In the genomic region with DNA sequence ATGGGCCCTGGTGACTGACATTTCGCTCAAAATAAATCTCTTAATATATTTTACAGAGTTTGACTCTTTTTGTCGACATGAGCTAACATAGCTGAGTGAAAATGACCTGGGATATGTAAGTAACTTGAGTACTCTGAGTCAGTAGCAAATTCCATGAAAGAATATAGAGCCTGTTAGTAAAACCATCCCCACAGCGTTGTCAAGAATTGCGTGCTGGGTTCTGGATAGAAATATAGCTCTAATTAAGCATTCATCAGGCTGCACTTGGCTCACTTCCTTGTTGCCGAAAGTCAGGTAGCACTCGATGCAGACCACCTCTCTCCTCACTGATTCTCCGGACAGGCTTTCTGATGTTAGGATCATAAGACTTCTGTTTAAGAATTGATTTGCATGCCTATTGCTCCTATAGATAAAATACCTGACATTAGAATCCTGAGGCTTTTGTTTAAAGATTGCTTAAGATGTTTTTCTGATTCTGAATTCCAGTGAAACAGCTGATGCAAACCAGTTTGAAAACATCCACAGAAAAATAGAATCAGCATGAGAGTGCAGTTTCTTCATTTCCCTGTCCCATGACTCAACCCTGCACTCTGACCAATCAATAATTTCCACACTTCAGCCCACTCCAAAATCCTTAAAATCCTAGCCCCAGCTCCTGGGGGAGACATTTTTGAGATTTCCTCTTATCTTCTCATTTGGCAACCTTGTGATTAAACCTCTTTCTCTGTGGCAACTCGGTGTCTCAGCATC, we compare ENCODE assay signal across 11 cellular contexts.
DNase-seq lines count a peak whose midpoint lies in the region; ATAC-seq and TF ChIP-seq lines count a peak whose summit lies in the region.
"Had no signal": no experiment of that assay in that cellular context is flagged by ENCODE, and none has a peak within 500 bp of the region (broad histone marks: within the 10 kb centered on the region; RNA-seq: fewer than 3 reads in every experiment).

No MANE protein-coding gene starts in this region.

- H3K4me1 ChIP-seq in trophoblast cell (ENCODE audit: control insufficient read depth in 1 of 2, insufficient read depth in 2 of 2, low read length in 2 of 2) (peaks cover 2 to 3% of the 10 kb centered on the region in 2 experiments), gastroesophageal sphincter (no peaks in the 10 kb centered on the region)

- H4K8ac ChIP-seq in trophoblast cell (ENCODE audit: low read depth, low read length) = no peak overlapping the region

- no peak overlapping the region for H3K4ac ChIP-seq in trophoblast cell (ENCODE audit: low read depth, low read length)

- DNase-seq in Daoy (ENCODE audit: low read depth) (peak; percentile 11), NCI-H460 (ENCODE audit: extremely low read depth, low read depth) (peak; percentile 95), fibroblast of mammary gland (ENCODE audit: low read depth) (peak; percentile 76), trophoblast cell (peak in 1 of 2 donors; percentile 74), sciatic nerve (ENCODE audit: low spot score) (no peak), NCI-H2171 (lab: John Stamatoyannopoulos, UW) (no peak), iPS-NIHi11 (ENCODE audit: low spot score) (no peak)
- DNase-seq: NCI-H1436, T1000 had no signal

- peak overlapping the region; percentile 41 for H3K27ac ChIP-seq in trophoblast cell (ENCODE audit: low read depth, low read length)
- no peak overlapping the region for H3K27ac ChIP-seq in gastroesophageal sphincter

- no peaks in the 10 kb centered on the region for H3K36me3 ChIP-seq in trophoblast cell (ENCODE audit: control insufficient read depth in 1 of 2, insufficient read depth in 2 of 2, low read length in 2 of 2)
- no peaks in the 10 kb centered on the region for H3K36me3 ChIP-seq in gastroesophageal sphincter

- no peak overlapping the region for H4K12ac ChIP-seq in trophoblast cell (ENCODE audit: low read depth, low read length)

- intact Hi-C loops in sciatic nerve (cut with DNase I) = no loop called here

- no peak for TF ChIP-seq POLR2A in gastroesophageal sphincter (IDR thresholded peaks at IDR 0.05)

- no peaks in the 10 kb centered on the region for H3K79me2 ChIP-seq in trophoblast cell (ENCODE audit: control insufficient read depth, insufficient read depth, low read length, poor library complexity)

- no peak for TF ChIP-seq EP300 in gastroesophageal sphincter (IDR thresholded peaks at IDR 0.05)

- H3K9me3 ChIP-seq in trophoblast cell (ENCODE audit: insufficient read depth, low read depth, low read length) (no peaks in the 10 kb centered on the region), gastroesophageal sphincter (no peaks in the 10 kb centered on the region)

- H3K79me1 ChIP-seq in trophoblast cell (ENCODE audit: low read length) = no peaks in the 10 kb centered on the region

- H3K9ac ChIP-seq in trophoblast cell (ENCODE audit: low read length) = no peak overlapping the region

- H2AFZ ChIP-seq in trophoblast cell (ENCODE audit: insufficient read depth, low read length, poor library complexity) = no peak overlapping the region

- H3K4me2 ChIP-seq in trophoblast cell (ENCODE audit: low read length) = no peak overlapping the region

- no CpG with 5 or more reads among the region's 8 CpGs for WGBS in trophoblast cell (ENCODE audit: extremely low coverage, insufficient coverage, insufficient read length)
- WGBS in gastroesophageal sphincter (ENCODE audit: low coverage in 1 of 2), 2 donors = 70 to 79% methylated on average over 7 to 8 of the region's 8 CpGs

- no peak overlapping the region for H3K18ac ChIP-seq in trophoblast cell (ENCODE audit: low read length)

- no peak for ATAC-seq in sciatic nerve
- no peak for ATAC-seq in gastroesophageal sphincter
- ATAC-seq: GM12878 had no signal

- H2BK120ac ChIP-seq in trophoblast cell (ENCODE audit: insufficient read depth, low read length, poor library complexity) = no peak overlapping the region

- no peak overlapping the region for H3K23ac ChIP-seq in trophoblast cell (ENCODE audit: low read length)

- no peak overlapping the region for H2AK5ac ChIP-seq in trophoblast cell (ENCODE audit: low read length)

- H2BK12ac ChIP-seq in trophoblast cell (ENCODE audit: low read length) = no peak overlapping the region

- H4K91ac ChIP-seq in trophoblast cell (ENCODE audit: low read depth, low read length) = no peak overlapping the region

- no peak overlapping the region for H3K14ac ChIP-seq in trophoblast cell (ENCODE audit: low read length)

- TF ChIP-seq CTCF in fibroblast of mammary gland (conservative IDR thresholded peaks at IDR 0.05; ENCODE audit: control insufficient read depth, insufficient read depth, low read depth, low read length) (no peak), gastroesophageal sphincter (IDR thresholded peaks at IDR 0.05) (no peak)

- no peak overlapping the region for H2BK5ac ChIP-seq in trophoblast cell (ENCODE audit: low read depth, low read length, poor library complexity)

- no peaks in the 10 kb centered on the region for H3K27me3 ChIP-seq in trophoblast cell (ENCODE audit: insufficient read depth, low read length)
- no peaks in the 10 kb centered on the region for H3K27me3 ChIP-seq in gastroesophageal sphincter

- no peak overlapping the region for H3K4me3 ChIP-seq in fibroblast of mammary gland (ENCODE audit: control insufficient read depth, low read depth, low read length)
- H3K4me3 ChIP-seq in trophoblast cell (ENCODE audit: low read depth, low read length) = no peak overlapping the region
- H3K4me3 ChIP-seq in gastroesophageal sphincter = no peak overlapping the region
- H3K4me3 ChIP-seq: GM12878 had no signal

Comparison
In these comparisons a context has a peak if more than half of its experiments do, and no peak if none do; other contexts are left out.
1. DNase-seq: peak in Daoy (single experiment), NCI-H460 (single experiment) and fibroblast of mammary gland (single experiment); none in sciatic nerve (single experiment), NCI-H2171 (single experiment) and iPS-NIHi11 (single experiment).